8 cellular contexts compared by ENCODE assay signal in the genomic region with DNA sequence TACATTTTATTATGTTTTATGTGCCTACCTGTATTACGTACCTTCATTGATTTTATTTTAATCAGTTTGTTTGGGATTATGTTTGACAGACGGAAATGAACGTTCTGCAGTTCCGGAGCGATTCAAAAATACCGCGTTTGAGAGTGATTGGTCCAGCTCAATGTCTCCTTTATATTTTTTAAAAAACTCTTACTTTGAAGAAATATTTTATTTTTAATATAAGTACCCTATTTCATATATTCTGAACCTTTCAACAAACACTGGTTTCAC.
A peak's percentile ranks its signal among the peaks of the same experiment; 100 is the strongest.
DNase-seq lines count a peak whose midpoint lies in the region; ATAC-seq and TF ChIP-seq lines count a peak whose summit lies in the region.

No MANE protein-coding gene starts in this region.

- POLR2A ChIA-PET in IMR-90 (lab: Charles Lee; ENCODE audit: unreplicated experiment): interaction anchor here (0.6 to 2.0 kb wide), 8 partner anchors 10 to 170 kb away, joined by 3 to 13 read pairs (median 5); a partner anchor contains a TSS

- no peaks in the 10 kb centered on the region for H3K4me1 ChIP-seq in IMR-90 (ENCODE audit: control insufficient read depth, insufficient read depth, low read length)
- peaks cover 0 to 10% of the 10 kb centered on the region in 2 donors for H3K4me1 ChIP-seq in ascending aorta
- H3K4me1 ChIP-seq in iPS-20b (ENCODE audit: insufficient read depth, low read length): no peaks in the 10 kb centered on the region
- peaks cover 17% of the 10 kb centered on the region for H3K4me1 ChIP-seq in HAP-1

- H3K4me2 ChIP-seq in IMR-90 (ENCODE audit: low read depth, low read length): peak overlapping the region; percentile 95

- no TSS peak for BruUV-seq in IMR-90 (replicated peaks; lab: Mats Ljungman, UMichigan)

- H3K36me3 ChIP-seq in IMR-90 (ENCODE audit: control insufficient read depth, insufficient read depth, low read length) (no peaks in the 10 kb centered on the region), ascending aorta (no peaks in the 10 kb centered on the region), iPS-20b (ENCODE audit: insufficient read depth, low read depth, low read length) (no peaks in the 10 kb centered on the region), HAP-1 (replicated peaks) (no peaks in the 10 kb centered on the region)

- in situ Hi-C loops in IMR-90 (cut with MboI; ENCODE audit: low sequenced_read_pairs): no loop called here
- in situ Hi-C loops in HAP-1 (cut with MboI; ENCODE audit: low sequenced_read_pairs): no loop called here

- H3K9me1 ChIP-seq in IMR-90 (ENCODE audit: insufficient read depth, low read length): no peaks in the 10 kb centered on the region

- H4K8ac ChIP-seq in IMR-90 (ENCODE audit: low read depth in 2 of 2, low read length in 2 of 2): peak overlapping the region in 1 of 2 experiments; percentile 45; a peak in 1 of 4 replicates

- H3K27ac ChIP-seq in IMR-90 (ENCODE audit: insufficient read depth, low read length): no peak overlapping the region
- H3K27ac ChIP-seq in ascending aorta: peak overlapping the region; percentile 55 to 64
- peak overlapping the region; percentile 100 for H3K27ac ChIP-seq in iPS-20b (ENCODE audit: low read length)

- peaks cover 4% of the 10 kb centered on the region; the same call in 1 of the 2 replicates for H4K20me1 ChIP-seq in IMR-90 (ENCODE audit: insufficient read depth, low read length)

- H3K9ac ChIP-seq in IMR-90 (ENCODE audit: low read depth, low read length): no peak overlapping the region; the same call in 1 of the 2 replicates
- peak overlapping the region; percentile 100 for H3K9ac ChIP-seq in iPS-20b (ENCODE audit: low read depth, low read length)

- dilution Hi-C loops in IMR-90 (cut with HindIII; ENCODE audit: low sequenced_read_pairs, unreplicated experiment): no loop called here

- TF ChIP-seq CTCF in IMR-90 (conservative IDR thresholded peaks at IDR 0.05; ENCODE audit: low read depth, low read length) (no peak), ascending aorta (IDR thresholded peaks at IDR 0.05) (no peak)

- no peak for TF ChIP-seq RAD21 in IMR-90 (IDR thresholded peaks at IDR 0.05; ENCODE audit: low read length)

- H2AK9ac ChIP-seq in IMR-90 (replicated peaks; ENCODE audit: low read depth, low read length, poor library complexity): no peak overlapping the region

- H3K23ac ChIP-seq in IMR-90 (ENCODE audit: low read depth, low read length): no peak overlapping the region

- CTCF ChIA-PET in IMR-90 (lab: Yijun Ruan, JAX): interaction anchor here (0.7 to 1.4 kb wide), 2 partner anchors 14 to 20 kb away, joined by 3 to 9 read pairs; a partner anchor contains a TSS

- DNase-seq in DMS153 (lab: John Stamatoyannopoulos, UW) (peak; percentile 64), IMR-90 (peak; percentile 55), ascending aorta (ENCODE audit: low spot score in 2 of 2) (no peak), A172 (ENCODE audit: low spot score) (no peak), HAP-1 (ENCODE audit: low spot score in 2 of 2) (no peak)
- DNase-seq in stimulated activated naive CD4-positive, alpha-beta T cell treated with Interleukin-2 at 50 U/mL for 16 hours (lab: John Stamatoyannopoulos, UW): peak; percentile 17
- DNase-seq in NK-92 treated with Interleukin-12 subunit alpha and Interleukin-12 subunit beta, amount 100 ng/mL, for 24 hours (lab: John Stamatoyannopoulos, UW): no peak

- no peak overlapping the region for H2BK15ac ChIP-seq in IMR-90 (ENCODE audit: low read depth, low read length)

- H3K4me3 ChIP-seq in IMR-90 (ENCODE audit: insufficient read depth, low read depth, low read length) (peak overlapping the region; percentile 66; the same call in 1 of the 2 replicates), ascending aorta (peak overlapping the region; percentile 57 to 74), iPS-20b (ENCODE audit: low read length) (peak overlapping the region; percentile 95), HAP-1 (no peak overlapping the region)

- H3K9me3 ChIP-seq in IMR-90 (ENCODE audit: control insufficient read depth, insufficient read depth, low read length) (no peaks in the 10 kb centered on the region), ascending aorta (no peaks in the 10 kb centered on the region), iPS-20b (ENCODE audit: insufficient read depth, low read depth, low read length) (no peaks in the 10 kb centered on the region), HAP-1 (no peaks in the 10 kb centered on the region)

- H3K4ac ChIP-seq in IMR-90 (ENCODE audit: low read depth, low read length): peak overlapping the region; percentile 49; the same call in 1 of the 2 replicates

- no peak overlapping the region for H3K14ac ChIP-seq in IMR-90 (replicated peaks; ENCODE audit: low read depth, low read length)

- H3K79me1 ChIP-seq in IMR-90 (ENCODE audit: low read depth in 1 of 2, low read length in 2 of 2): no peaks in the 10 kb centered on the region; a peak in 1 of 4 replicates

- no peak for TF ChIP-seq POLR2A in IMR-90 (IDR thresholded peaks at IDR 0.05; ENCODE audit: low read depth, low read length)

- H2AFZ ChIP-seq in IMR-90 (replicated peaks; ENCODE audit: low read length, poor library complexity): no peak overlapping the region

- H3K56ac ChIP-seq in IMR-90 (ENCODE audit: extremely low read depth, insufficient read depth, low read length): peak overlapping the region; percentile 51; the same call in 1 of the 2 replicates

- H2BK120ac ChIP-seq in IMR-90 (ENCODE audit: low read depth, low read length): 0 out of 2 replicates have a peak overlapping the region, but pooled peaks have one; percentile 72

- H2BK5ac ChIP-seq in IMR-90 (ENCODE audit: low read depth, low read length, poor library complexity, severe bottlenecking): peak overlapping the region; percentile 88

- H3K27me3 ChIP-seq in IMR-90 (ENCODE audit: control insufficient read depth, insufficient read depth, low read length): no peaks in the 10 kb centered on the region
- peaks cover 5% of the 10 kb centered on the region for H3K27me3 ChIP-seq in ascending aorta
- H3K27me3 ChIP-seq in iPS-20b (ENCODE audit: insufficient read depth, low read length): no peaks in the 10 kb centered on the region
- no peaks in the 10 kb centered on the region for H3K27me3 ChIP-seq in HAP-1 (ENCODE audit: low read depth)

- no peak overlapping the region for H4K91ac ChIP-seq in IMR-90 (ENCODE audit: insufficient read depth, low read depth, low read length)

- H3K18ac ChIP-seq in IMR-90 (ENCODE audit: low read depth, low read length): no peak overlapping the region

- no peak overlapping the region for H4K5ac ChIP-seq in IMR-90 (ENCODE audit: low read depth, low read length)

- no peak overlapping the region for H2AK5ac ChIP-seq in IMR-90 (ENCODE audit: low read depth, low read length)

- ATAC-seq in IMR-90 (ENCODE audit: low read depth): no peak

- H2BK20ac ChIP-seq in IMR-90 (ENCODE audit: low read depth, low read length): no peak overlapping the region

- no CpG with 5 or more reads among the region's 7 CpGs for WGBS in IMR-90 (ENCODE audit: extremely low coverage in 2 of 2, insufficient read length in 1 of 2), 2 experiments

- intact Hi-C loops in IMR-90 (cut with micrococcal nuclease): loop anchor here (1.0 to 2.0 kb wide), 2 partner anchors 10 to 46 kb away; a partner anchor contains a TSS
- intact Hi-C loops in ascending aorta (cut with DNase I): loop anchor here (2.0 kb wide), 1 partner anchor 20 kb away; a partner anchor contains a TSS

TF ChIP-seq in IMR-90, 13 proteins besides CTCF, POLR2A, EP300 and RAD21:
- no peak for TF ChIP-seq CEBPB (IDR thresholded peaks at IDR 0.05; ENCODE audit: low read depth, low read length)
- TF ChIP-seq BHLHE40 (IDR thresholded peaks at IDR 0.05; ENCODE audit: low read depth, low read length): no peak
- TF ChIP-seq, protein P1, sequence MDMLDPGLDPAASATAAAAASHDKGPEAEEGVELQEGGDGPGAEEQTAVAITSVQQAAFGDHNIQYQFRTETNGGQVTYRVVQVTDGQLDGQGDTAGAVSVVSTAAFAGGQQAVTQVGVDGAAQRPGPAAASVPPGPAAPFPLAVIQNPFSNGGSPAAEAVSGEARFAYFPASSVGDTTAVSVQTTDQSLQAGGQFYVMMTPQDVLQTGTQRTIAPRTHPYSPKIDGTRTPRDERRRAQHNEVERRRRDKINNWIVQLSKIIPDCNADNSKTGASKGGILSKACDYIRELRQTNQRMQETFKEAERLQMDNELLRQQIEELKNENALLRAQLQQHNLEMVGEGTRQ (IDR thresholded peaks at IDR 0.05; ENCODE audit: low read depth, low read length): no peak
- no peak for TF ChIP-seq RCOR1 (IDR thresholded peaks at IDR 0.05; ENCODE audit: insufficient replicate concordance, low read length)
- TF ChIP-seq RFX5 (IDR thresholded peaks at IDR 0.05; ENCODE audit: low read depth, low read length): no peak
- no peak for TF ChIP-seq MAZ (IDR thresholded peaks at IDR 0.05; ENCODE audit: borderline replicate concordance, low read depth, low read length)
- no peak for TF ChIP-seq SMC3 (IDR thresholded peaks at IDR 0.05; ENCODE audit: low read depth, low read length)
- no peak for TF ChIP-seq MAFK (IDR thresholded peaks at IDR 0.05; ENCODE audit: low read depth, low read length)
- no peak for TF ChIP-seq NFE2L2 (IDR thresholded peaks at IDR 0.05; ENCODE audit: low read depth, low read length)
- TF ChIP-seq CHD1 (IDR thresholded peaks at IDR 0.05; ENCODE audit: low read depth, low read length): no peak
- peak; percentile 67; the same call in 1 of the 2 replicates for TF ChIP-seq MXI1 (IDR thresholded peaks at IDR 0.05; ENCODE audit: borderline replicate concordance, low read depth, low read length)
- TF ChIP-seq, protein P2, sequence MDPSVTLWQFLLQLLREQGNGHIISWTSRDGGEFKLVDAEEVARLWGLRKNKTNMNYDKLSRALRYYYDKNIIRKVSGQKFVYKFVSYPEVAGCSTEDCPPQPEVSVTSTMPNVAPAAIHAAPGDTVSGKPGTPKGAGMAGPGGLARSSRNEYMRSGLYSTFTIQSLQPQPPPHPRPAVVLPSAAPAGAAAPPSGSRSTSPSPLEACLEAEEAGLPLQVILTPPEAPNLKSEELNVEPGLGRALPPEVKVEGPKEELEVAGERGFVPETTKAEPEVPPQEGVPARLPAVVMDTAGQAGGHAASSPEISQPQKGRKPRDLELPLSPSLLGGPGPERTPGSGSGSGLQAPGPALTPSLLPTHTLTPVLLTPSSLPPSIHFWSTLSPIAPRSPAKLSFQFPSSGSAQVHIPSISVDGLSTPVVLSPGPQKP (IDR thresholded peaks at IDR 0.05; ENCODE audit: borderline replicate concordance, low read depth, low read length): no peak
- TF ChIP-seq FOS (IDR thresholded peaks at IDR 0.05; ENCODE audit: low read depth, low read length): 0 out of 2 replicates have a peak, but pooled peaks have one; percentile 12

Comparison
In these comparisons a context has a peak if more than half of its experiments do, and no peak if none do; other contexts are left out.
1. DNase-seq: peak in DMS153 (single experiment), IMR-90 (single experiment) and stimulated activated naive CD4-positive, alpha-beta T cell treated with Interleukin-2 at 50 U/mL for 16 hours (single experiment); none in ascending aorta (0 of 2), A172 (single experiment), HAP-1 (0 of 2) and NK-92 treated with Interleukin-12 subunit alpha and Interleukin-12 subunit beta, amount 100 ng/mL, for 24 hours (single experiment).